12 cellular contexts compared by ENCODE assay signal in genomic region chr17:81164464-81165245, GRCh38. TPM values are rescaled to one million over a fixed set of nuclear protein-coding genes. Genes with fewer than 3 reads are reported as not detected.
DNase-seq lines count a peak whose midpoint lies in the region; ATAC-seq lines count a peak whose summit lies in the region.
"Had no signal": no experiment of that assay in that cellular context is flagged by ENCODE, and none has a peak within 500 bp of the region (broad histone marks: within the 10 kb centered on the region; RNA-seq: fewer than 3 reads in every experiment).

No MANE protein-coding gene starts in this region.

- peaks cover 0 to 3% of the 10 kb centered on the region in 2 donors for H3K4me1 Mint-ChIP-seq in natural killer cell treated with Interleukin-12 subunit alpha and Interleukin-12 subunit beta and Interleukin-15 and Interleukin-18, amount 100 ng/mL, for 72 hours (ENCODE audit: low read depth in 2 of 2)

- peak; percentile 84 for DNase-seq in Ammon's horn (ENCODE audit: low spot score)
- DNase-seq in NCI-H1092 (lab: John Stamatoyannopoulos, UW) = peak; percentile 45
- DNase-seq in cerebellar cortex (ENCODE audit: low spot score) = peak; percentile 66
- DNase-seq in natural killer cell treated with Interleukin-12 subunit alpha and Interleukin-12 subunit beta and Interleukin-15 and Interleukin-18, amount 100 ng/mL, for 72 hours (ENCODE audit: low spot score) = peak; percentile 42
- DNase-seq in germinal center (ENCODE audit: low spot score) = no peak
- DNase-seq in NCI-H1105 (lab: John Stamatoyannopoulos, UW) = no peak
- no peak for DNase-seq in activated CD4-positive, alpha-beta T cell treated with anti-CD3 and anti-CD28 coated beads, Interleukin-2, amount 50 U/mL, for 1 hour
- DNase-seq: effector CD4-positive, alpha-beta T cell; NCI-H2029 treated with DMSO at 0.1 percent for 48 hours had no signal

- H3K4me3 Mint-ChIP-seq in natural killer cell treated with Interleukin-12 subunit alpha and Interleukin-12 subunit beta and Interleukin-15 and Interleukin-18, amount 100 ng/mL, for 72 hours = no peak overlapping the region
- H3K4me3 Mint-ChIP-seq: T-helper 2 cell treated with Interferon-gamma antibody and Interleukin-4, amounts not matched to agents 5 μg/mL and 100 μg/mL, for 36 hours had no signal

- ATAC-seq in natural killer cell treated with Interleukin-12 subunit alpha and Interleukin-12 subunit beta and Interleukin-15 and Interleukin-18, amount 100 ng/mL, for 72 hours = no peak
- ATAC-seq in HG03457 (IDR thresholded peaks at IDR 0.05; ENCODE audit: unreplicated experiment) = no peak

- H3K36me3 Mint-ChIP-seq in natural killer cell treated with Interleukin-12 subunit alpha and Interleukin-12 subunit beta and Interleukin-15 and Interleukin-18, amount 100 ng/mL, for 72 hours = no peaks in the 10 kb centered on the region

- H3K9me3 Mint-ChIP-seq in natural killer cell treated with Interleukin-12 subunit alpha and Interleukin-12 subunit beta and Interleukin-15 and Interleukin-18, amount 100 ng/mL, for 72 hours = no peaks in the 10 kb centered on the region
- H3K9me3 Mint-ChIP-seq: activated T-helper 2 cell treated with anti-CD3 and anti-CD28 coated beads, Interferon-gamma antibody, Interleukin-2, Interleukin-4, amounts not matched to agents 10 μg/mL and 5 μg/mL and 100 μg/mL, durations not matched to agents 14 hours and 24 hours and 36 hours; T-helper 2 cell treated with Interferon-gamma antibody and Interleukin-4, amounts not matched to agents 5 μg/mL and 100 μg/mL, for 36 hours had no signal

- H3K27ac Mint-ChIP-seq in natural killer cell treated with Interleukin-12 subunit alpha and Interleukin-12 subunit beta and Interleukin-15 and Interleukin-18, amount 100 ng/mL, for 72 hours = no peak overlapping the region
- H3K27ac Mint-ChIP-seq: activated T-helper 2 cell treated with anti-CD3 and anti-CD28 coated beads, Interferon-gamma antibody, Interleukin-2, Interleukin-4, amounts not matched to agents 10 μg/mL and 5 μg/mL and 100 μg/mL, durations not matched to agents 14 hours and 24 hours and 36 hours; T-helper 2 cell treated with Interferon-gamma antibody and Interleukin-4, amounts not matched to agents 5 μg/mL and 100 μg/mL, for 36 hours had no signal

- peaks cover 0 to 2% of the 10 kb centered on the region in 2 donors for H3K27me3 Mint-ChIP-seq in natural killer cell treated with Interleukin-12 subunit alpha and Interleukin-12 subunit beta and Interleukin-15 and Interleukin-18, amount 100 ng/mL, for 72 hours

RNA-seq across cellular contexts. Expression of gene PVALEF, which starts 0.7 kb away (rescaled TPM):
- total RNA-seq in natural killer cell treated with Interleukin-12 subunit alpha and Interleukin-12 subunit beta and Interleukin-15 and Interleukin-18, amount 100 ng/mL, for 72 hours = not detected
- total RNA-seq: activated T-helper 2 cell treated with anti-CD3 and anti-CD28 coated beads, Interferon-gamma antibody, Interleukin-2, Interleukin-4, amounts not matched to agents 10 μg/mL and 5 μg/mL and 100 μg/mL, durations not matched to agents 14 hours and 24 hours and 36 hours had no signal

RNA-seq across cellular contexts. Expression of gene AATK, which starts 1.4 kb away (rescaled TPM):
- 1 to 10 TPM; 1.8 to 7.6 TPM for total RNA-seq in natural killer cell treated with Interleukin-12 subunit alpha and Interleukin-12 subunit beta and Interleukin-15 and Interleukin-18, amount 100 ng/mL, for 72 hours

RNA-seq across cellular contexts. Expression of gene CEP131, which starts 58.1 kb away (rescaled TPM):
- 10 to 100 TPM in 1 of 2 donors, 1 to 10 TPM in 1; 7.8 to 14.5 TPM for total RNA-seq in natural killer cell treated with Interleukin-12 subunit alpha and Interleukin-12 subunit beta and Interleukin-15 and Interleukin-18, amount 100 ng/mL, for 72 hours

Comparison
In these comparisons a context has a peak if more than half of its experiments do, and no peak if none do; other contexts are left out.
1. DNase-seq: peak in Ammon's horn (single experiment), NCI-H1092 (single experiment), cerebellar cortex (single experiment) and natural killer cell treated with Interleukin-12 subunit alpha and Interleukin-12 subunit beta and Interleukin-15 and Interleukin-18, amount 100 ng/mL, for 72 hours (single experiment); none in germinal center (single experiment), NCI-H1105 (single experiment) and activated CD4-positive, alpha-beta T cell treated with anti-CD3 and anti-CD28 coated beads, Interleukin-2, amount 50 U/mL, for 1 hour (single experiment).